20 cellular contexts compared by ENCODE assay signal in genomic region chr2:11029136-11029535, GRCh38.
DNase-seq lines count a peak whose midpoint lies in the region; FAIRE-seq and TF ChIP-seq lines count a peak whose summit lies in the region.
"Had no signal": no experiment of that assay in that cellular context is flagged by ENCODE, and none has a peak within 500 bp of the region (broad histone marks: within the 10 kb centered on the region; RNA-seq: fewer than 3 reads in every experiment).

No MANE protein-coding gene starts in this region.

- TF ChIP-seq RAD21 in H1 (IDR thresholded peaks at IDR 0.05 in 1 of 2, conservative IDR thresholded peaks at IDR 0.05 in 1 of 2; ENCODE audit: low read depth in 2 of 2, low read length in 2 of 2): no peak

- no peaks in the 10 kb centered on the region for H3K79me2 ChIP-seq in H1 (ENCODE audit: control insufficient read depth in 1 of 2, insufficient read depth in 2 of 2, low read length in 2 of 2)

- H2BK12ac ChIP-seq in H1 (ENCODE audit: low read depth, low read length): no peak overlapping the region

- peak overlapping the region; percentile 6 for H3K27ac Mint-ChIP-seq in activated CD4-positive, alpha-beta memory T cell treated with anti-CD3 and anti-CD28 coated beads, Interleukin-2, amount 10 ng/mL, durations not matched to agents 7 days and 5 days
- no peak overlapping the region for H3K27ac Mint-ChIP-seq in activated CD4-positive, alpha-beta memory T cell treated with anti-CD3 and anti-CD28 coated beads for 36 hours
- H3K27ac Mint-ChIP-seq in type B pancreatic cell: peak overlapping the region; percentile 7
- H3K27ac Mint-ChIP-seq: CD4-positive, alpha-beta memory T cell had no signal

- H3K27me3 ChIP-seq in H1 (replicated peaks in 1 of 4; ENCODE audit: control insufficient read depth in 3 of 4, extremely low read depth in 1 of 4, insufficient read depth in 3 of 4, low read length in 3 of 4): no peaks in the 10 kb centered on the region
- H3K27me3 ChIP-seq: BE2C had no signal

- H3K18ac ChIP-seq in H1 (ENCODE audit: extremely low read depth, low read length): no peak overlapping the region

- H2BK120ac ChIP-seq in H1 (replicated peaks; ENCODE audit: low read depth, low read length): no peak overlapping the region

- no peak overlapping the region for H3K4ac ChIP-seq in H1 (replicated peaks; ENCODE audit: insufficient read length, low read depth, low read length)

- H3K4me3 Mint-ChIP-seq in activated CD4-positive, alpha-beta memory T cell treated with anti-CD3 and anti-CD28 coated beads, Interleukin-2, amount 10 ng/mL, durations not matched to agents 7 days and 5 days: no peak overlapping the region
- H3K4me3 Mint-ChIP-seq in activated CD4-positive, alpha-beta memory T cell treated with anti-CD3 and anti-CD28 coated beads for 36 hours: no peak overlapping the region
- H3K4me3 Mint-ChIP-seq in type B pancreatic cell: no peak overlapping the region
- H3K4me3 Mint-ChIP-seq: CD4-positive, alpha-beta memory T cell had no signal

- no peak overlapping the region for H2BK15ac ChIP-seq in H1 (ENCODE audit: low read length)

- H3K23ac ChIP-seq in H1 (ENCODE audit: insufficient read length): no peak overlapping the region

- H3K36me3 Mint-ChIP-seq in activated CD4-positive, alpha-beta memory T cell treated with anti-CD3 and anti-CD28 coated beads, Interleukin-2, amount 10 ng/mL, durations not matched to agents 7 days and 5 days (ENCODE audit: low read depth): no peaks in the 10 kb centered on the region
- H3K36me3 Mint-ChIP-seq in activated CD4-positive, alpha-beta memory T cell treated with anti-CD3 and anti-CD28 coated beads for 36 hours: no peaks in the 10 kb centered on the region
- H3K36me3 Mint-ChIP-seq in type B pancreatic cell: no peaks in the 10 kb centered on the region
- H3K36me3 Mint-ChIP-seq: CD4-positive, alpha-beta memory T cell had no signal

- H3K9me3 ChIP-seq in H1 (ENCODE audit: insufficient read depth in 2 of 2, low read depth in 1 of 2, low read length in 1 of 2): peaks cover 0 to 5% of the 10 kb centered on the region in 2 experiments; a peak in 1 of 4 replicates
- H3K9me3 ChIP-seq: BE2C had no signal

- TF ChIP-seq POLR2A in H1 (IDR thresholded peaks at IDR 0.05; ENCODE audit: control extremely low read depth in 1 of 2, low read depth in 2 of 2, low read length in 2 of 2): no peak

- no peak overlapping the region for H3K9ac ChIP-seq in H1 (replicated peaks in 1 of 4; ENCODE audit: extremely low read depth in 1 of 4, low read depth in 3 of 4, low read length in 3 of 4)

- H3K36me3 ChIP-seq in H1 (ENCODE audit: control insufficient read depth in 2 of 4, insufficient read depth in 4 of 4, low read length in 3 of 4): no peaks in the 10 kb centered on the region
- H3K36me3 ChIP-seq: BE2C had no signal

- CTCF ChIA-PET in activated CD4-positive, alpha-beta memory T cell treated with anti-CD3 and anti-CD28 coated beads, Interleukin-2, amount 10 ng/mL, durations not matched to agents 7 days and 5 days (lab: Charles Lee): no interaction called here
- CTCF ChIA-PET in activated CD4-positive, alpha-beta memory T cell treated with anti-CD3 and anti-CD28 coated beads for 36 hours (lab: Charles Lee): no interaction called here
- CTCF ChIA-PET in H1 (lab: Charles Lee; ENCODE audit: partially characterized antibody): interaction anchor here (0.5 to 1.7 kb wide), 4 partner anchors 18 to 1458 kb away, joined by 3 to 5 read pairs (median 3); no protein-coding TSS in a partner anchor

- no peak overlapping the region for H3K4me2 ChIP-seq in H1 (ENCODE audit: insufficient read depth in 1 of 2, low read depth in 2 of 2, low read length in 2 of 2)
- H3K4me2 ChIP-seq: A549 had no signal

- H3K4me1 Mint-ChIP-seq in activated CD4-positive, alpha-beta memory T cell treated with anti-CD3 and anti-CD28 coated beads, Interleukin-2, amount 10 ng/mL, durations not matched to agents 7 days and 5 days: no peaks in the 10 kb centered on the region
- no peaks in the 10 kb centered on the region for H3K4me1 Mint-ChIP-seq in activated CD4-positive, alpha-beta memory T cell treated with anti-CD3 and anti-CD28 coated beads for 36 hours (ENCODE audit: low read depth)
- H3K4me1 Mint-ChIP-seq in type B pancreatic cell (ENCODE audit: unreplicated experiment): peaks cover 8% of the 10 kb centered on the region

- H4K8ac ChIP-seq in H1 (ENCODE audit: extremely low read depth, insufficient read depth, low read length): no peak overlapping the region

- H3K4me1 ChIP-seq in H1 (replicated peaks in 1 of 4; ENCODE audit: control insufficient read depth in 3 of 4, insufficient read depth in 4 of 4, low read length in 3 of 4): no peaks in the 10 kb centered on the region
- H3K4me1 ChIP-seq: BE2C had no signal

- H4K91ac ChIP-seq in H1 (replicated peaks; ENCODE audit: insufficient read length, low read length): no peak overlapping the region

- no peak overlapping the region for H2BK20ac ChIP-seq in H1 (ENCODE audit: low read length)

- H4K5ac ChIP-seq in H1 (ENCODE audit: insufficient read length, low read depth, low read length): no peak overlapping the region

- no peak for FAIRE-seq in H1 (lab: Jason Lieb, UNC)
- FAIRE-seq: A549, D721Med, GM12878, GM18507, H54, HepG2, HTR-8/SVneo had no signal

- no peak for DNase-seq in activated CD4-positive, alpha-beta memory T cell treated with anti-CD3 and anti-CD28 coated beads, Interleukin-2, amount 10 ng/mL, durations not matched to agents 7 days and 5 days
- DNase-seq in activated CD4-positive, alpha-beta memory T cell treated with anti-CD3 and anti-CD28 coated beads for 36 hours: no peak
- DNase-seq in NCI-H2171 treated with DMSO at 0.1 percent for 48 hours (lab: John Stamatoyannopoulos, UW) (peak; percentile 82), H1 (ENCODE audit: low read depth in 1 of 2, low spot score in 2 of 2) (no peak), type B pancreatic cell (ENCODE audit: extremely low spot score, unreplicated experiment) (no peak), COLO668 (lab: John Stamatoyannopoulos, UW; ENCODE audit: unreplicated experiment) (no peak), inferior parietal cortex (ENCODE audit: extremely low spot score) (no peak)
- DNase-seq in stimulated activated CD4-positive, alpha-beta T cell treated with anti-CD3 and anti-CD28 coated beads, Interleukin-12 subunit alpha, Interleukin-12 subunit beta, amount 100 ng/mL, for 4 hours: no peak
- DNase-seq: BE2C; CD4-positive, alpha-beta memory T cell; COR-L47; DMS79 had no signal

- TF ChIP-seq EP300 in H1 (IDR thresholded peaks at IDR 0.05; ENCODE audit: borderline replicate concordance in 1 of 2, low read depth in 2 of 2, low read length in 2 of 2): no peak

- no peak for TF ChIP-seq CTCF in H1 (IDR thresholded peaks at IDR 0.05; ENCODE audit: control extremely low read depth in 1 of 3, insufficient read depth in 1 of 3, low read depth in 1 of 3, low read length in 3 of 3)
- TF ChIP-seq CTCF in type B pancreatic cell (conservative IDR thresholded peaks at IDR 0.05): no peak

- H3K23me2 ChIP-seq in H1 (ENCODE audit: low read depth, low read length): no peaks in the 10 kb centered on the region

- intact Hi-C loops in activated CD4-positive, alpha-beta memory T cell treated with anti-CD3 and anti-CD28 coated beads for 36 hours (cut with micrococcal nuclease): no loop called here

- no peaks in the 10 kb centered on the region for H3K79me1 ChIP-seq in H1 (ENCODE audit: low read depth, low read length)

- H2BK5ac ChIP-seq in H1 (ENCODE audit: low read depth, low read length): no peak overlapping the region

- 0 out of 2 replicates have a peak overlapping the region, but pooled peaks have one; percentile 29 for H2AFZ ChIP-seq in H1 (ENCODE audit: low read length)

- H3K56ac ChIP-seq in H1 (replicated peaks; ENCODE audit: insufficient read length, low read depth, low read length): no peak overlapping the region

- H3K9me3 Mint-ChIP-seq in activated CD4-positive, alpha-beta memory T cell treated with anti-CD3 and anti-CD28 coated beads, Interleukin-2, amount 10 ng/mL, durations not matched to agents 7 days and 5 days: no peaks in the 10 kb centered on the region
- peaks cover 9% of the 10 kb centered on the region for H3K9me3 Mint-ChIP-seq in activated CD4-positive, alpha-beta memory T cell treated with anti-CD3 and anti-CD28 coated beads for 36 hours
- H3K9me3 Mint-ChIP-seq in type B pancreatic cell: no peaks in the 10 kb centered on the region

- H3K27ac ChIP-seq in H1 (ENCODE audit: low read depth, low read length): no peak overlapping the region
- H3K27ac ChIP-seq: A549, C4-2B had no signal

- H4K20me1 ChIP-seq in H1 (replicated peaks in 1 of 2; ENCODE audit: control insufficient read depth in 1 of 2, insufficient read depth in 2 of 2, low read length in 2 of 2): no peaks in the 10 kb centered on the region

- H3K14ac ChIP-seq in H1 (ENCODE audit: insufficient read length): no peak overlapping the region

- H2AK5ac ChIP-seq in H1 (ENCODE audit: low read depth, low read length): no peak overlapping the region

- peaks cover 13% of the 10 kb centered on the region for H3K27me3 Mint-ChIP-seq in activated CD4-positive, alpha-beta memory T cell treated with anti-CD3 and anti-CD28 coated beads, Interleukin-2, amount 10 ng/mL, durations not matched to agents 7 days and 5 days
- peaks cover 4% of the 10 kb centered on the region for H3K27me3 Mint-ChIP-seq in activated CD4-positive, alpha-beta memory T cell treated with anti-CD3 and anti-CD28 coated beads for 36 hours
- peaks cover 3% of the 10 kb centered on the region for H3K27me3 Mint-ChIP-seq in type B pancreatic cell

- no peak overlapping the region for H3K4me3 ChIP-seq in H1 (ENCODE audit: extremely low read depth in 1 of 4, insufficient read depth in 2 of 4, low read depth in 3 of 4, low read length in 4 of 4)
- H3K4me3 ChIP-seq: A549, GM12878 had no signal

- WGBS in H1 (ENCODE audit: extremely low coverage in 1 of 2, insufficient coverage in 1 of 2, insufficient read length in 1 of 2, insufficient replicate concordance in 2 of 2, low coverage in 1 of 2, low lambda C conversion rate in 2 of 2, missing lambda C conversion rate in 1 of 2), 2 experiments: 87% methylated on average over 6 of the region's 6 CpGs; no CpG with 5 or more reads in 1 of the 2 experiments

- POLR2A ChIA-PET in activated CD4-positive, alpha-beta memory T cell treated with anti-CD3 and anti-CD28 coated beads, Interleukin-2, amount 10 ng/mL, durations not matched to agents 7 days and 5 days (lab: Charles Lee): no interaction called here
- POLR2A ChIA-PET in activated CD4-positive, alpha-beta memory T cell treated with anti-CD3 and anti-CD28 coated beads for 36 hours (lab: Charles Lee): no interaction called here
- POLR2A ChIA-PET in H1 (lab: Charles Lee; ENCODE audit: partially characterized antibody): no interaction called here

TF ChIP-seq in H1, 55 proteins besides CTCF, POLR2A, EP300 and RAD21:
- TF ChIP-seq SP4 (IDR thresholded peaks at IDR 0.05; ENCODE audit: low read length) (no peak), EZH2 (IDR thresholded peaks at IDR 0.05; ENCODE audit: low read depth, low read length, severe bottlenecking) (no peak), SIRT6 (IDR thresholded peaks at IDR 0.05; ENCODE audit: low read length) (no peak), KDM1A (IDR thresholded peaks at IDR 0.05; ENCODE audit: borderline replicate concordance, low read length) (no peak)
TF ChIP-seq in H1: peak in this region for 0.
